12 cellular contexts compared by ENCODE assay signal in the genomic region with DNA sequence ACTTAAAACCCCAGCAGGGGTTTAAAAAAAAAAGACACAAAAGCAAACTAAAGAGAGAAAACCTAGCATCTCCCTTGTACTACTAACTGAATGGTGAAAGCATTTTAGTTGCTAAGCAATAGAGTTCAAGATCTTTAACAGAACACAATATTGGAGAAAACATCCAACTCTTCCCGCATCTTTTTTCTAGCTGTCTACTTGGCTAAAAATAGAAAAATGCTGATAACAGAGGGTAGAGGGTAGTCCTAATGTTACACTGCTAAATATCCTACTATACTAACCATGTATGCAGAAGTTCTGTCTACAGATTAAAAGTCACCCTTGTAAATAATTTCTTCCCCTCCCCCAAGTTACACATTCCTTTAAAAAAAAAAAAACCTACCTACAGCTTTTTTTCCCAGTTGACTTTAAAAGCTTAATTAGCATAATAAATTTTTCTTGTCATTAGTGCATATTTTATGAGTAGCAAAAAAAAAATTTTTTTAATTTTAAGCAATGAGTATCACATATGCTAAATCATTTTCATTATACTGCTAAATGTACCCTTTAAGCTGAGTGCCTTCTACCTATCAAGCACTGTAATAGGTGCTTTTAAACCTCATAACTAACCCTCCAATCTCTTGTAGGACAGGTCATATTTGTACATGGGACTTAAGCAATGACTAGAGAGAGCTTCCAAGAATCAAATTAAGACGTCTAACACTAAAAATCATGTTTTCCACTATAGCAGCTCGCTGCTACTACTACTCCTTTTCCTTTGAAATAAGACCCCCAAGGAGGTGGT. TPM values are rescaled to one million over a fixed set of nuclear protein-coding genes. Genes with fewer than 3 reads are reported as not detected.
DNase-seq lines count a peak whose midpoint lies in the region; ATAC-seq and TF ChIP-seq lines count a peak whose summit lies in the region.
"Had no signal": no experiment of that assay in that cellular context is flagged by ENCODE, and none has a peak within 500 bp of the region (broad histone marks: within the 10 kb centered on the region; RNA-seq: fewer than 3 reads in every experiment).

No MANE protein-coding gene starts in this region.

- no peaks in the 10 kb centered on the region for H3K9me3 ChIP-seq in osteoblast (ENCODE audit: low read depth, low read length)

- H3K27ac Mint-ChIP-seq in activated T-cell treated with anti-CD3 and anti-CD28 coated beads, Interleukin-2, amount 50 U/mL, for 24 hours: peak overlapping the region; percentile 44
- peak overlapping the region in 2 of 3 donors; percentile 4 to 90 for H3K27ac Mint-ChIP-seq in IgD-negative memory B cell
- H3K27ac Mint-ChIP-seq in brain: peak overlapping the region in 3 of 5 experiments; percentile 28 to 80 (median 64)

- no peaks in the 10 kb centered on the region for H3K27me3 ChIP-seq in osteoblast (ENCODE audit: insufficient read depth, low read length)

- H3K4me2 ChIP-seq in osteoblast (ENCODE audit: insufficient read depth, low read length): no peak overlapping the region

- H3K4me1 ChIP-seq in osteoblast (ENCODE audit: insufficient read depth, low read length): peaks cover 16% of the 10 kb centered on the region

- H3K27me3 Mint-ChIP-seq in activated T-cell treated with anti-CD3 and anti-CD28 coated beads, Interleukin-2, amount 50 U/mL, for 24 hours: no peaks in the 10 kb centered on the region
- no peaks in the 10 kb centered on the region for H3K27me3 Mint-ChIP-seq in IgD-negative memory B cell
- H3K27me3 Mint-ChIP-seq in brain: no peaks in the 10 kb centered on the region
- H3K27me3 Mint-ChIP-seq: T-cell had no signal

- no peak overlapping the region for H3K27ac ChIP-seq in osteoblast (ENCODE audit: low read depth, low read length)

- no peak for DNase-seq in activated T-cell treated with anti-CD3 and anti-CD28 coated beads, Interleukin-2, amount 50 U/mL, for 24 hours
- no peak for DNase-seq in activated T-cell treated with anti-CD3 and anti-CD28 coated beads, Interleukin-2, amount 50 U/mL, for 48 hours
- DNase-seq in osteoblast (ENCODE audit: insufficient read length, low spot score, missing footprints): peak; percentile 23
- DNase-seq in SHP77 treated with DMSO at 0.1 percent for 48 hours (lab: John Stamatoyannopoulos, UW): no peak
- DNase-seq in GM19240 (ENCODE audit: insufficient read length, low spot score): no peak
- DNase-seq: activated CD4-positive, alpha-beta T cell treated with anti-CD3 and anti-CD28 coated beads, Interleukin-2, amount 50 U/mL, for 4 hours; activated gamma-delta T cell; MV-4-11; T-cell had no signal

- H3K4me1 Mint-ChIP-seq in activated T-cell treated with anti-CD3 and anti-CD28 coated beads, Interleukin-2, amount 50 U/mL, for 24 hours (ENCODE audit: low read depth): peaks cover 80% of the 10 kb centered on the region
- H3K4me1 Mint-ChIP-seq in IgD-negative memory B cell (peaks cover 4 to 41% (median 36%) of the 10 kb centered on the region in 3 donors), brain (peaks cover 89% of the 10 kb centered on the region)

- H4K20me1 ChIP-seq in osteoblast (ENCODE audit: insufficient read depth, low read length): peaks cover 62% of the 10 kb centered on the region

- H3K4me3 Mint-ChIP-seq in activated T-cell treated with anti-CD3 and anti-CD28 coated beads, Interleukin-2, amount 50 U/mL, for 24 hours: no peak overlapping the region
- H3K4me3 Mint-ChIP-seq in IgD-negative memory B cell (peak overlapping the region in 2 of 4 donors; percentile 7 to 56), brain (peak overlapping the region in 4 of 5 experiments; percentile 54 to 76 (median 57))
- H3K4me3 Mint-ChIP-seq: T-cell had no signal

- H3K79me2 ChIP-seq in osteoblast (ENCODE audit: insufficient read depth, low read length): peaks cover 99% of the 10 kb centered on the region

- no peak for ATAC-seq in GM18873 (IDR thresholded peaks at IDR 0.05; ENCODE audit: low FRiP score, unreplicated experiment)
- ATAC-seq: T-cell had no signal

- TF ChIP-seq CTCF in brain (conservative IDR thresholded peaks at IDR 0.05) (no peak), osteoblast (IDR thresholded peaks at IDR 0.05; ENCODE audit: extremely low read depth, low read depth, low read length) (no peak)

- H3K36me3 ChIP-seq in osteoblast (ENCODE audit: insufficient read depth, low read length): peaks cover 12% of the 10 kb centered on the region

- H3K4me3 ChIP-seq in osteoblast (ENCODE audit: insufficient read depth, low read length): no peak overlapping the region

- H2AFZ ChIP-seq in osteoblast (ENCODE audit: low read length): no peak overlapping the region

- peaks cover 94% of the 10 kb centered on the region for H3K36me3 Mint-ChIP-seq in activated T-cell treated with anti-CD3 and anti-CD28 coated beads, Interleukin-2, amount 50 U/mL, for 24 hours (ENCODE audit: low read depth)
- H3K36me3 Mint-ChIP-seq in IgD-negative memory B cell (no peaks in the 10 kb centered on the region), brain (peaks cover 65% of the 10 kb centered on the region)

- H3K9me3 Mint-ChIP-seq in activated T-cell treated with anti-CD3 and anti-CD28 coated beads, Interleukin-2, amount 50 U/mL, for 24 hours: no peaks in the 10 kb centered on the region
- no peaks in the 10 kb centered on the region for H3K9me3 Mint-ChIP-seq in IgD-negative memory B cell
- H3K9me3 Mint-ChIP-seq in brain: peaks cover 0 to 18% (median 3%) of the 10 kb centered on the region in 5 experiments
- H3K9me3 Mint-ChIP-seq: T-cell had no signal

RNA-seq across cellular contexts. Expression of gene XPO1, which starts 7.6 kb away (rescaled TPM):
- polyA plus RNA-seq in IgD-negative memory B cell (34.3 TPM), brain (ENCODE audit: insufficient read depth, low read depth, low replicate concordance) (47.3 TPM)
- 160 and 174 TPM in 2 replicates for total RNA-seq in osteoblast

RNA-seq across cellular contexts. Expression of gene USP34, which starts 59.7 kb away (rescaled TPM):
- 21.5 TPM for polyA plus RNA-seq in IgD-negative memory B cell
- polyA plus RNA-seq in brain (ENCODE audit: insufficient read depth, low read depth, low replicate concordance): 15.9 TPM
- total RNA-seq in osteoblast: 152 and 160 TPM in 2 replicates
